In genomic region chr12:22047495-22047894, GRCh38 we compare ENCODE assay signal across 10 cellular contexts. TPM values are rescaled to one million over a fixed set of nuclear protein-coding genes. Genes with fewer than 3 reads are reported as not detected.
DNase-seq lines count a peak whose midpoint lies in the region; ATAC-seq and TF ChIP-seq lines count a peak whose summit lies in the region.
"Had no signal": no experiment of that assay in that cellular context is flagged by ENCODE, and none has a peak within 500 bp of the region (broad histone marks: within the 10 kb centered on the region; RNA-seq: fewer than 3 reads in every experiment).

No MANE protein-coding gene starts in this region.

- H2AFZ ChIP-seq in PC-3 (ENCODE audit: low read length) (no peak overlapping the region), neural progenitor cell (replicated peaks) (no peak overlapping the region)

- no peak for DNase-seq in GM06990 (ENCODE audit: extremely low read depth, insufficient read length)
- DNase-seq in PC-3 = no peak
- DNase-seq in neural progenitor cell (ENCODE audit: low spot score) = no peak
- DNase-seq in RPMI8226 = no peak
- no peak for DNase-seq in aorta
- DNase-seq in hepatic stellate cell (ENCODE audit: low spot score) = no peak
- DNase-seq in GF-D8 (lab: John Stamatoyannopoulos, UW) = no peak
- DNase-seq: islet precursor cell, NCI-H2029 had no signal

- H3K9me3 Mint-ChIP-seq in neural progenitor cell = no peaks in the 10 kb centered on the region

- peaks cover 21% of the 10 kb centered on the region for H3K4me1 Mint-ChIP-seq in neural progenitor cell

- ATAC-seq in PC-3 (no peak), aorta (ENCODE audit: low FRiP score) (no peak)

- H3K9me2 ChIP-seq in PC-3 (replicated peaks; ENCODE audit: low read length) = no peaks in the 10 kb centered on the region

- intact Hi-C loops in PC-3 (cut with micrococcal nuclease) = loop anchor here (2.0 kb wide), 1 partner anchor 27 kb away; no protein-coding TSS in a partner anchor
- intact Hi-C loops in aorta (cut with DNase I) = no loop called here

- H3K9me3 ChIP-seq in PC-3 (ENCODE audit: low read length) = no peaks in the 10 kb centered on the region
- H3K9me3 ChIP-seq in endocrine pancreas (ENCODE audit: control insufficient read depth, low read length) = no peaks in the 10 kb centered on the region
- no peaks in the 10 kb centered on the region for H3K9me3 ChIP-seq in neural progenitor cell (ENCODE audit: low read depth)
- no peaks in the 10 kb centered on the region for H3K9me3 ChIP-seq in aorta (ENCODE audit: control insufficient read depth, low read length)

- H3K27me3 Mint-ChIP-seq in neural progenitor cell (ENCODE audit: insufficient read depth, low read depth) = peaks cover 7% of the 10 kb centered on the region

- H3K27ac ChIP-seq in PC-3 (ENCODE audit: low read length) = no peak overlapping the region
- no peak overlapping the region for H3K27ac ChIP-seq in neural progenitor cell
- H3K27ac ChIP-seq in aorta (ENCODE audit: low read depth in 1 of 2, low read length in 2 of 2) = no peak overlapping the region

- peaks cover 54% of the 10 kb centered on the region for H3K79me2 ChIP-seq in PC-3 (ENCODE audit: low read length)
- H3K79me2 ChIP-seq in neural progenitor cell (ENCODE audit: low read depth) = peaks cover 56% of the 10 kb centered on the region

- H3K4me2 ChIP-seq in PC-3 (ENCODE audit: low read length) (peak overlapping the region; percentile 82), neural progenitor cell (peak overlapping the region; percentile 79)

- 78 to 79% methylated on average over 2 of the region's 2 CpGs for WGBS in aorta, 2 donors

- peaks cover 17% of the 10 kb centered on the region for H3K4me1 ChIP-seq in PC-3 (ENCODE audit: insufficient read depth, low read length)
- H3K4me1 ChIP-seq in endocrine pancreas (ENCODE audit: control insufficient read depth, insufficient read depth, low read length) = peaks cover 9% of the 10 kb centered on the region
- H3K4me1 ChIP-seq in neural progenitor cell = peaks cover 7% of the 10 kb centered on the region
- peaks cover 0 to 6% of the 10 kb centered on the region in 2 donors for H3K4me1 ChIP-seq in aorta (ENCODE audit: control insufficient read depth in 1 of 2, insufficient read depth in 2 of 2, low read length in 2 of 2)

- no peaks in the 10 kb centered on the region for H3K36me3 ChIP-seq in GM06990 (ENCODE audit: control insufficient read depth, insufficient read depth, low read length)
- H3K36me3 ChIP-seq in PC-3 (ENCODE audit: low read depth, low read length) = no peaks in the 10 kb centered on the region
- peaks cover 2% of the 10 kb centered on the region for H3K36me3 ChIP-seq in endocrine pancreas (ENCODE audit: control insufficient read depth, insufficient read depth, low read length)
- no peaks in the 10 kb centered on the region for H3K36me3 ChIP-seq in neural progenitor cell
- no peaks in the 10 kb centered on the region for H3K36me3 ChIP-seq in aorta (ENCODE audit: control insufficient read depth in 1 of 2, insufficient read depth in 2 of 2, low read length in 1 of 2)

- H3K9ac ChIP-seq in PC-3 (ENCODE audit: low read length) (peak overlapping the region; percentile 96), endocrine pancreas (ENCODE audit: control insufficient read depth, insufficient read depth, low read length) (no peak overlapping the region), neural progenitor cell (no peak overlapping the region)

- peaks cover 15% of the 10 kb centered on the region for H3K36me3 Mint-ChIP-seq in neural progenitor cell

- H4K20me1 ChIP-seq in PC-3 (ENCODE audit: low read length) (peaks cover 4% of the 10 kb centered on the region; the same call in 1 of the 2 replicates), neural progenitor cell (ENCODE audit: low read depth) (no peaks in the 10 kb centered on the region)

- peak overlapping the region; percentile 92; the same call in 1 of the 2 replicates for H3K4me3 ChIP-seq in GM06990 (replicated peaks; ENCODE audit: low read depth, low read length)
- H3K4me3 ChIP-seq in PC-3 (ENCODE audit: low read length) = peak overlapping the region; percentile 94
- H3K4me3 ChIP-seq in endocrine pancreas (ENCODE audit: control insufficient read depth, insufficient read depth, low read length) = peak overlapping the region; percentile 80
- peak overlapping the region; percentile 75 for H3K4me3 ChIP-seq in neural progenitor cell
- no peak overlapping the region for H3K4me3 ChIP-seq in aorta (ENCODE audit: low read length in 2 of 2)

- CTCF ChIA-PET in PC-3 (lab: Charles Lee) = no interaction called here

- POLR2A ChIA-PET in PC-3 (lab: Charles Lee; ENCODE audit: unreplicated experiment) = no interaction called here

- TF ChIP-seq CTCF in GM06990 (IDR thresholded peaks at IDR 0.05; ENCODE audit: insufficient read depth, low read length, poor library complexity, severe bottlenecking) = no peak
- no peak for TF ChIP-seq CTCF in PC-3 (conservative IDR thresholded peaks at IDR 0.05; ENCODE audit: low read depth, low read length)
- TF ChIP-seq CTCF in neural progenitor cell (IDR thresholded peaks at IDR 0.05) = no peak

- H3K27me3 ChIP-seq in GM06990 (replicated peaks; ENCODE audit: control insufficient read depth, insufficient read depth, low read length) (no peaks in the 10 kb centered on the region), PC-3 (ENCODE audit: low read length) (no peaks in the 10 kb centered on the region), endocrine pancreas (ENCODE audit: control insufficient read depth, insufficient read depth, low read length) (no peaks in the 10 kb centered on the region), neural progenitor cell (no peaks in the 10 kb centered on the region), aorta (ENCODE audit: control insufficient read depth in 1 of 2, insufficient read depth in 2 of 2, low read length in 1 of 2) (no peaks in the 10 kb centered on the region)

- no peak overlapping the region for H3K27ac Mint-ChIP-seq in neural progenitor cell

- peak overlapping the region; percentile 98 for H3K4me3 Mint-ChIP-seq in neural progenitor cell

- H3F3A ChIP-seq in PC-3 (ENCODE audit: low read length, unreplicated experiment) (peaks cover 9% of the 10 kb centered on the region), neural progenitor cell (ENCODE audit: low read depth) (no peaks in the 10 kb centered on the region)

- BruUV-seq in PC-3 (replicated peaks; lab: Mats Ljungman, UMichigan) = TSS peak; percentile 30

RNA-seq across cellular contexts. Expression of gene CMAS, which starts 1.5 kb away (rescaled TPM):
- total RNA-seq in PC-3 (2014; rRNA removed) = 25.0 and 47.6 TPM in 2 replicates
- total RNA-seq in neural progenitor cell (ENCODE audit: low replicate concordance) = 32.5 and 38.2 TPM in 2 replicates
- 10 to 100 TPM; 32.6 to 39.5 TPM for total RNA-seq in aorta
- 10 to 100 TPM; 31.3 to 71.5 TPM for polyA plus RNA-seq in aorta

Comparison
In these comparisons a context has a peak if more than half of its experiments do, and no peak if none do; other contexts are left out.
1. H3K4me3 ChIP-seq: peak in GM06990 (single experiment), PC-3 (single experiment), endocrine pancreas (single experiment) and neural progenitor cell (single experiment); none in aorta (0 of 2).